Comparison of ENCODE assay signal across 15 cellular contexts in genomic region chr2:135980450-135981080, GRCh38. TPM values are rescaled to one million over a fixed set of nuclear protein-coding genes. Genes with fewer than 3 reads are reported as not detected.
DNase-seq lines count a peak whose midpoint lies in the region; ATAC-seq, FAIRE-seq and TF ChIP-seq lines count a peak whose summit lies in the region.
"Had no signal": no experiment of that assay in that cellular context is flagged by ENCODE, and none has a peak within 500 bp of the region (broad histone marks: within the 10 kb centered on the region; RNA-seq: fewer than 3 reads in every experiment).

No MANE protein-coding gene starts in this region.

- no peak overlapping the region for H3K56ac ChIP-seq in mesendoderm (ENCODE audit: low read length)

- no peaks in the 10 kb centered on the region for H3K9me3 Mint-ChIP-seq in CD4-positive, CD25-positive, alpha-beta regulatory T cell
- no peaks in the 10 kb centered on the region for H3K9me3 Mint-ChIP-seq in WTC11

- H3K27ac Mint-ChIP-seq in CD4-positive, CD25-positive, alpha-beta regulatory T cell = peak overlapping the region; percentile 5 to 53 (median 10)
- peak overlapping the region; percentile 23; the same call in 1 of the 2 replicates for H3K27ac Mint-ChIP-seq in WTC11

- FAIRE-seq in GM18507 (lab: Jason Lieb, UNC) = peak; percentile 65
- FAIRE-seq: bronchial epithelial cell had no signal

- no peak overlapping the region for H3K9ac ChIP-seq in mesendoderm (ENCODE audit: low read length)

- no peak overlapping the region for H3K4me3 ChIP-seq in CD4-positive, CD25-positive, alpha-beta regulatory T cell (ENCODE audit: low read depth, low read length)
- H3K4me3 ChIP-seq in mesendoderm (ENCODE audit: low read length) (no peak overlapping the region), H7 (ENCODE audit: insufficient read depth, low read depth, low read length) (no peak overlapping the region)
- H3K4me3 ChIP-seq: prostate gland had no signal

- H3K27me3 ChIP-seq in CD4-positive, CD25-positive, alpha-beta regulatory T cell (ENCODE audit: control insufficient read depth, insufficient read depth, low read length) = no peaks in the 10 kb centered on the region
- no peaks in the 10 kb centered on the region for H3K27me3 ChIP-seq in mesendoderm (ENCODE audit: insufficient read depth, low read length, poor library complexity)
- H3K27me3 ChIP-seq in H7 (ENCODE audit: control insufficient read depth, insufficient read depth, low read length) = no peaks in the 10 kb centered on the region

- H3K36me3 ChIP-seq in CD4-positive, CD25-positive, alpha-beta regulatory T cell (ENCODE audit: control insufficient read depth, insufficient read depth, low read length) = peaks cover 32% of the 10 kb centered on the region
- peaks cover 4% of the 10 kb centered on the region for H3K36me3 ChIP-seq in mesendoderm (ENCODE audit: control insufficient read depth, insufficient read depth, low read length)
- H3K36me3 ChIP-seq in H7 (replicated peaks; ENCODE audit: control insufficient read depth, insufficient read depth, low read length) = peaks cover 10% of the 10 kb centered on the region
- H3K36me3 ChIP-seq: prostate gland had no signal

- no peak overlapping the region for H2BK5ac ChIP-seq in mesendoderm (ENCODE audit: low read length)

- POLR2A ChIA-PET in WTC11 (lab: Charles Lee) = no interaction called here

- no peaks in the 10 kb centered on the region for H3K27me3 Mint-ChIP-seq in CD4-positive, CD25-positive, alpha-beta regulatory T cell
- H3K27me3 Mint-ChIP-seq in WTC11 (ENCODE audit: low read depth) = no peaks in the 10 kb centered on the region

- no peak for TF ChIP-seq POLR2A in erythroblast (IDR thresholded peaks at IDR 0.05; ENCODE audit: low read length)

- WGBS in mesendoderm (ENCODE audit: extremely low coverage, insufficient coverage, low lambda C conversion rate) = no CpG with 5 or more reads among the region's 5 CpGs

- peaks cover 9% of the 10 kb centered on the region for H3K79me2 ChIP-seq in mesendoderm (ENCODE audit: control insufficient read depth, insufficient read depth, low read length)

- no peaks in the 10 kb centered on the region for H3K9me3 ChIP-seq in CD4-positive, CD25-positive, alpha-beta regulatory T cell (ENCODE audit: control insufficient read depth in 2 of 2, low read length in 2 of 2)
- H3K9me3 ChIP-seq: prostate gland had no signal

- TF ChIP-seq CTCF in WTC11 (IDR thresholded peaks at IDR 0.05) = no peak

- H3K23ac ChIP-seq in mesendoderm (ENCODE audit: low read length) = no peak overlapping the region

- no peak overlapping the region for H4K5ac ChIP-seq in mesendoderm (ENCODE audit: low read length)

- H3K79me1 ChIP-seq in mesendoderm (ENCODE audit: low read length) = peaks cover 9% of the 10 kb centered on the region

- no peak overlapping the region for H2BK120ac ChIP-seq in mesendoderm (ENCODE audit: low read depth, low read length)

- peaks cover 22% of the 10 kb centered on the region for H3K36me3 Mint-ChIP-seq in CD4-positive, CD25-positive, alpha-beta regulatory T cell
- H3K36me3 Mint-ChIP-seq in WTC11 = peaks cover 52% of the 10 kb centered on the region

- no peak overlapping the region for H3K4ac ChIP-seq in mesendoderm (ENCODE audit: low read depth, low read length)

- H3K27ac ChIP-seq in CD4-positive, CD25-positive, alpha-beta regulatory T cell (ENCODE audit: insufficient read depth, low read length, poor library complexity, severe bottlenecking) = peak overlapping the region; percentile 31
- H3K27ac ChIP-seq in mesendoderm (ENCODE audit: low read depth, low read length) = no peak overlapping the region
- H3K27ac ChIP-seq: prostate gland had no signal

- no peak for ATAC-seq in CD4-positive, CD25-positive, alpha-beta regulatory T cell (ENCODE audit: low read depth in 2 of 2)
- no peak for ATAC-seq in WTC11
- ATAC-seq in activated CD4-positive, CD25-positive, alpha-beta regulatory T cell treated with anti-CD3 and anti-CD28 coated beads, Interleukin-2, amount 50 U/mL, for 24 hours = no peak

- peak overlapping the region; percentile 66 for H4K8ac ChIP-seq in mesendoderm (ENCODE audit: low read depth, low read length)

- peaks cover 48% of the 10 kb centered on the region for H3K4me1 ChIP-seq in CD4-positive, CD25-positive, alpha-beta regulatory T cell (ENCODE audit: control insufficient read depth, insufficient read depth, low read length, poor library complexity, severe bottlenecking)
- no peaks in the 10 kb centered on the region for H3K4me1 ChIP-seq in mesendoderm (ENCODE audit: control insufficient read depth, low read depth, low read length)

- CTCF ChIA-PET in WTC11 (lab: Charles Lee) = no interaction called here

- peak overlapping the region in 2 of 4 donors; percentile 2 to 21 for H3K4me3 Mint-ChIP-seq in CD4-positive, CD25-positive, alpha-beta regulatory T cell
- no peak overlapping the region for H3K4me3 Mint-ChIP-seq in WTC11

- no peak overlapping the region for H2AK5ac ChIP-seq in mesendoderm (ENCODE audit: low read length)

- no peak for DNase-seq in CD4-positive, CD25-positive, alpha-beta regulatory T cell
- DNase-seq in GM18507 (ENCODE audit: extremely low spot score, insufficient read length, low read depth) (no peak), WTC11 (ENCODE audit: low spot score) (no peak), mesendoderm (no peak), H7 (no peak), erythroblast (lab: John Stamatoyannopoulos, UW) (no peak)
- DNase-seq: activated T-cell treated with anti-CD3 and anti-CD28 coated beads, Interleukin-2, amount 50 U/mL, for 48 hours; COR-L47; HCEC 1CT; NCI-H1930; stimulated activated CD4-positive, alpha-beta T cell treated with anti-CD3 and anti-CD28 coated beads, Interleukin-4, amount 100 ng/mL, for 24 hours; T-helper 9 cell had no signal

- H3K4me2 ChIP-seq in mesendoderm (ENCODE audit: low read length) = no peak overlapping the region

- no peak overlapping the region for H2BK15ac ChIP-seq in mesendoderm (replicated peaks; ENCODE audit: low read depth)

- peaks cover 32 to 69% (median 55%) of the 10 kb centered on the region in 4 donors for H3K4me1 Mint-ChIP-seq in CD4-positive, CD25-positive, alpha-beta regulatory T cell
- H3K4me1 Mint-ChIP-seq in WTC11 = peaks cover 29% of the 10 kb centered on the region

- no peak overlapping the region for H3K18ac ChIP-seq in mesendoderm (ENCODE audit: low read length)

TF ChIP-seq in WTC11, 78 proteins besides CTCF, POLR2A, EP300 and RAD21 (continues in another document):
- TF ChIP-seq RELA (CRISPR knock-in tag; IDR thresholded peaks at IDR 0.05; ENCODE audit: borderline replicate concordance) (no peak), ZNF671 (CRISPR knock-in tag; IDR thresholded peaks at IDR 0.05) (no peak), PRDM15 (CRISPR knock-in tag; IDR thresholded peaks at IDR 0.05) (no peak), MLX (CRISPR knock-in tag; IDR thresholded peaks at IDR 0.05) (no peak), EMX1 (CRISPR knock-in tag; IDR thresholded peaks at IDR 0.05) (no peak), ELF4 (CRISPR knock-in tag; IDR thresholded peaks at IDR 0.05; ENCODE audit: low read depth) (no peak), TEAD4 (CRISPR knock-in tag; IDR thresholded peaks at IDR 0.05) (no peak)

RNA-seq across cellular contexts. Expression of gene DARS1, which starts 4.9 kb away (rescaled TPM):
- total RNA-seq in CD4-positive, CD25-positive, alpha-beta regulatory T cell = 51.8 TPM
- 100 to 1,000 TPM; 119 to 144 (median 130) TPM for polyA plus RNA-seq in CD4-positive, CD25-positive, alpha-beta regulatory T cell
- 80.9 to 95.5 TPM (median 91.7 TPM) in 3 replicates for total RNA-seq in WTC11 (2021)
- 136 TPM for polyA plus RNA-seq in mesendoderm (2013, experiment 1 of 2)
- 135 TPM for polyA plus RNA-seq in mesendoderm (2013, experiment 2 of 2)
- 79.5 and 108 TPM in 2 replicates for total RNA-seq in H7 (2014; rRNA removed; shearing (Covaris generic))
